1 cellular context compared by ENCODE assay signal in genomic region chr7:149838224-149838991, GRCh38.
TF ChIP-seq lines count a peak whose summit lies in the region.

ZNF862 (plus strand) TSS chr7:149838375; CDS start chr7:149838612, 237 bp downstream.

TF ChIP-seq in HepG2, 621 proteins besides CTCF, POLR2A, EP300 and RAD21 (continued from another document and continues in another):
- TF ChIP-seq ZNF501 (CRISPR knock-in tag; IDR thresholded peaks at IDR 0.05) (peak; percentile 88), ZFY (CRISPR knock-in tag; IDR thresholded peaks at IDR 0.05) (peak; percentile 97), ZNF331 (CRISPR knock-in tag; IDR thresholded peaks at IDR 0.05) (peak; percentile 66; the same call in 1 of the 2 replicates), ETV5 (CRISPR knock-in tag; IDR thresholded peaks at IDR 0.05; ENCODE audit: borderline replicate concordance) (peak; percentile 45; the same call in 1 of the 2 replicates), ZNF614 (CRISPR knock-in tag; IDR thresholded peaks at IDR 0.05; ENCODE audit: borderline replicate concordance) (peak; percentile 70; the same call in 1 of the 2 replicates), JUN (CRISPR knock-in tag; IDR thresholded peaks at IDR 0.05) (no peak), NR2F1 (CRISPR knock-in tag; IDR thresholded peaks at IDR 0.05) (no peak), CREB1 (IDR thresholded peaks at IDR 0.05) (peak; percentile 74), CREB1 (CRISPR knock-in tag; IDR thresholded peaks at IDR 0.05) (peak; percentile 72), ZSCAN22 (CRISPR knock-in tag; IDR thresholded peaks at IDR 0.05) (no peak), ZNF230 (CRISPR knock-in tag; IDR thresholded peaks at IDR 0.05) (peak; percentile 81; the same call in 1 of the 2 replicates), STAT5B (CRISPR knock-in tag; IDR thresholded peaks at IDR 0.05) (no peak), HNF4G (IDR thresholded peaks at IDR 0.05; ENCODE audit: borderline replicate concordance, low read depth, low read length) (peak; percentile 65), HNF4G (CRISPR knock-in tag; IDR thresholded peaks at IDR 0.05; ENCODE audit: borderline replicate concordance, low read depth) (peak; percentile 66; the same call in 1 of the 2 replicates), ZNF749 (CRISPR knock-in tag; IDR thresholded peaks at IDR 0.05; ENCODE audit: borderline replicate concordance) (peak; percentile 47; the same call in 1 of the 2 replicates), SMAD1 (CRISPR knock-in tag; IDR thresholded peaks at IDR 0.05; ENCODE audit: borderline replicate concordance, low read depth) (peak; percentile 74; the same call in 1 of the 2 replicates), ARNT2 (CRISPR knock-in tag; IDR thresholded peaks at IDR 0.05; ENCODE audit: low read depth) (peak; percentile 88; the same call in 1 of the 2 replicates), FOXA3 (CRISPR knock-in tag; IDR thresholded peaks at IDR 0.05) (peak; percentile 41), KAT8 (CRISPR knock-in tag; IDR thresholded peaks at IDR 0.05) (peak; percentile 89), ZC3H13 (CRISPR knock-in tag; IDR thresholded peaks at IDR 0.05) (0 out of 2 replicates have a peak, but pooled peaks have one; percentile 51), ZNF362 (CRISPR knock-in tag; IDR thresholded peaks at IDR 0.05; ENCODE audit: borderline replicate concordance) (no peak; the same call in 1 of the 2 replicates), CEBPB (IDR thresholded peaks at IDR 0.05; ENCODE audit: borderline replicate concordance, low read depth, low read length) (no peak), FOXK1 (CRISPR knock-in tag; IDR thresholded peaks at IDR 0.05; ENCODE audit: borderline replicate concordance, low read depth) (peak; percentile 67; the same call in 1 of the 2 replicates), CEBPZ (IDR thresholded peaks at IDR 0.05; ENCODE audit: low read length) (no peak), PHF21A (CRISPR knock-in tag; IDR thresholded peaks at IDR 0.05) (peak; percentile 91), ZHX2 (IDR thresholded peaks at IDR 0.05; ENCODE audit: low read depth) (peak; percentile 19; the same call in 1 of the 2 replicates), ZHX2 (CRISPR knock-in tag; IDR thresholded peaks at IDR 0.05; ENCODE audit: borderline replicate concordance) (no peak), TCF7 (IDR thresholded peaks at IDR 0.05; ENCODE audit: low read depth) (no peak), ZXDC (CRISPR knock-in tag; IDR thresholded peaks at IDR 0.05) (peak; percentile 53; the same call in 1 of the 2 replicates)
- TF ChIP-seq, protein P1, sequence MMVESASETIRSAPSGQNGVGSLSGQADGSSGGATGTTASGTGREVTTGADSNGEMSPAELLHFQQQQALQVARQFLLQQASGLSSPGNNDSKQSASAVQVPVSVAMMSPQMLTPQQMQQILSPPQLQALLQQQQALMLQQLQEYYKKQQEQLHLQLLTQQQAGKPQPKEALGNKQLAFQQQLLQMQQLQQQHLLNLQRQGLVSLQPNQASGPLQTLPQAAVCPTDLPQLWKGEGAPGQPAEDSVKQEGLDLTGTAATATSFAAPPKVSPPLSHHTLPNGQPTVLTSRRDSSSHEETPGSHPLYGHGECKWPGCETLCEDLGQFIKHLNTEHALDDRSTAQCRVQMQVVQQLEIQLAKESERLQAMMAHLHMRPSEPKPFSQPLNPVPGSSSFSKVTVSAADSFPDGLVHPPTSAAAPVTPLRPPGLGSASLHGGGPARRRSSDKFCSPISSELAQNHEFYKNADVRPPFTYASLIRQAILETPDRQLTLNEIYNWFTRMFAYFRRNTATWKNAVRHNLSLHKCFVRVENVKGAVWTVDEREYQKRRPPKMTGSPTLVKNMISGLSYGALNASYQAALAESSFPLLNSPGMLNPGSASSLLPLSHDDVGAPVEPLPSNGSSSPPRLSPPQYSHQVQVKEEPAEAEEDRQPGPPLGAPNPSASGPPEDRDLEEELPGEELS (CRISPR knock-in tag; IDR thresholded peaks at IDR 0.05), result no peak
- TF ChIP-seq, protein P2, sequence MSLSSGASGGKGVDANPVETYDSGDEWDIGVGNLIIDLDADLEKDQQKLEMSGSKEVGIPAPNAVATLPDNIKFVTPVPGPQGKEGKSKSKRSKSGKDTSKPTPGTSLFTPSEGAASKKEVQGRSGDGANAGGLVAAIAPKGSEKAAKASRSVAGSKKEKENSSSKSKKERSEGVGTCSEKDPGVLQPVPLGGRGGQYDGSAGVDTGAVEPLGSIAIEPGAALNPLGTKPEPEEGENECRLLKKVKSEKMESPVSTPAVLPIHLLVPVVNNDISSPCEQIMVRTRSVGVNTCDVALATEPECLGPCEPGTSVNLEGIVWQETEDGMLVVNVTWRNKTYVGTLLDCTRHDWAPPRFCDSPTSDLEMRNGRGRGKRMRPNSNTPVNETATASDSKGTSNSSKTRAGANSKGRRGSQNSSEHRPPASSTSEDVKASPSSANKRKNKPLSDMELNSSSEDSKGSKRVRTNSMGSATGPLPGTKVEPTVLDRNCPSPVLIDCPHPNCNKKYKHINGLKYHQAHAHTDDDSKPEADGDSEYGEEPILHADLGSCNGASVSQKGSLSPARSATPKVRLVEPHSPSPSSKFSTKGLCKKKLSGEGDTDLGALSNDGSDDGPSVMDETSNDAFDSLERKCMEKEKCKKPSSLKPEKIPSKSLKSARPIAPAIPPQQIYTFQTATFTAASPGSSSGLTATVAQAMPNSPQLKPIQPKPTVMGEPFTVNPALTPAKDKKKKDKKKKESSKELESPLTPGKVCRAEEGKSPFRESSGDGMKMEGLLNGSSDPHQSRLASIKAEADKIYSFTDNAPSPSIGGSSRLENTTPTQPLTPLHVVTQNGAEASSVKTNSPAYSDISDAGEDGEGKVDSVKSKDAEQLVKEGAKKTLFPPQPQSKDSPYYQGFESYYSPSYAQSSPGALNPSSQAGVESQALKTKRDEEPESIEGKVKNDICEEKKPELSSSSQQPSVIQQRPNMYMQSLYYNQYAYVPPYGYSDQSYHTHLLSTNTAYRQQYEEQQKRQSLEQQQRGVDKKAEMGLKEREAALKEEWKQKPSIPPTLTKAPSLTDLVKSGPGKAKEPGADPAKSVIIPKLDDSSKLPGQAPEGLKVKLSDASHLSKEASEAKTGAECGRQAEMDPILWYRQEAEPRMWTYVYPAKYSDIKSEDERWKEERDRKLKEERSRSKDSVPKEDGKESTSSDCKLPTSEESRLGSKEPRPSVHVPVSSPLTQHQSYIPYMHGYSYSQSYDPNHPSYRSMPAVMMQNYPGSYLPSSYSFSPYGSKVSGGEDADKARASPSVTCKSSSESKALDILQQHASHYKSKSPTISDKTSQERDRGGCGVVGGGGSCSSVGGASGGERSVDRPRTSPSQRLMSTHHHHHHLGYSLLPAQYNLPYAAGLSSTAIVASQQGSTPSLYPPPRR (CRISPR knock-in tag; IDR thresholded peaks at IDR 0.05; ENCODE audit: borderline replicate concordance), result peak; percentile 40; the same call in 1 of the 2 replicates
- TF ChIP-seq, protein P3, sequence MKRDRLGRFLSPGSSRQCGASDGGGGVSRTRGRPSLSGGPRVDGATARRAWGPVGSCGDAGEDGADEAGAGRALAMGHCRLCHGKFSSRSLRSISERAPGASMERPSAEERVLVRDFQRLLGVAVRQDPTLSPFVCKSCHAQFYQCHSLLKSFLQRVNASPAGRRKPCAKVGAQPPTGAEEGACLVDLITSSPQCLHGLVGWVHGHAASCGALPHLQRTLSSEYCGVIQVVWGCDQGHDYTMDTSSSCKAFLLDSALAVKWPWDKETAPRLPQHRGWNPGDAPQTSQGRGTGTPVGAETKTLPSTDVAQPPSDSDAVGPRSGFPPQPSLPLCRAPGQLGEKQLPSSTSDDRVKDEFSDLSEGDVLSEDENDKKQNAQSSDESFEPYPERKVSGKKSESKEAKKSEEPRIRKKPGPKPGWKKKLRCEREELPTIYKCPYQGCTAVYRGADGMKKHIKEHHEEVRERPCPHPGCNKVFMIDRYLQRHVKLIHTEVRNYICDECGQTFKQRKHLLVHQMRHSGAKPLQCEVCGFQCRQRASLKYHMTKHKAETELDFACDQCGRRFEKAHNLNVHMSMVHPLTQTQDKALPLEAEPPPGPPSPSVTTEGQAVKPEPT (CRISPR knock-in tag; IDR thresholded peaks at IDR 0.05; ENCODE audit: low read depth), result 0 out of 2 replicates have a peak, but pooled peaks have one; percentile 68
- TF ChIP-seq, protein P4, sequence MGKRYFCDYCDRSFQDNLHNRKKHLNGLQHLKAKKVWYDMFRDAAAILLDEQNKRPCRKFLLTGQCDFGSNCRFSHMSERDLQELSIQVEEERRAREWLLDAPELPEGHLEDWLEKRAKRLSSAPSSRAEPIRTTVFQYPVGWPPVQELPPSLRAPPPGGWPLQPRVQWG (CRISPR knock-in tag; IDR thresholded peaks at IDR 0.05; ENCODE audit: borderline replicate concordance, low read depth), result no peak
